In genomic region chr12:114665411-114666181, GRCh38 we compare ENCODE assay signal across 1 cellular context.
A peak's percentile ranks its signal among the peaks of the same experiment; 100 is the strongest.
TF ChIP-seq lines count a peak whose summit lies in the region.

No MANE protein-coding gene starts in this region.

TF ChIP-seq in H1, 55 proteins besides CTCF, POLR2A, EP300 and RAD21 (continued from another document):
- TF ChIP-seq E2F6 (IDR thresholded peaks at IDR 0.05) (0 out of 2 replicates have a peak, but pooled peaks have one; percentile 14), JUND (IDR thresholded peaks at IDR 0.05; ENCODE audit: low read length) (no peak), EZH2 (IDR thresholded peaks at IDR 0.05; ENCODE audit: low read depth, low read length, severe bottlenecking) (peak; percentile 97), EGR1 (IDR thresholded peaks at IDR 0.05; ENCODE audit: borderline replicate concordance, low read depth, low read length) (peak; percentile 17; the same call in 1 of the 2 replicates), RNF2 (IDR thresholded peaks at IDR 0.05; ENCODE audit: borderline replicate concordance, low read depth, low read length, missing control alignments, poor library complexity, severe bottlenecking) (peak; percentile 71), NANOG (IDR thresholded peaks at IDR 0.05; ENCODE audit: insufficient read depth, low read depth, low read length, poor library complexity, severe bottlenecking) (no peak), ATF3 (IDR thresholded peaks at IDR 0.05; ENCODE audit: insufficient read depth, low read depth, low read length) (no peak)
